In the genomic region with DNA sequence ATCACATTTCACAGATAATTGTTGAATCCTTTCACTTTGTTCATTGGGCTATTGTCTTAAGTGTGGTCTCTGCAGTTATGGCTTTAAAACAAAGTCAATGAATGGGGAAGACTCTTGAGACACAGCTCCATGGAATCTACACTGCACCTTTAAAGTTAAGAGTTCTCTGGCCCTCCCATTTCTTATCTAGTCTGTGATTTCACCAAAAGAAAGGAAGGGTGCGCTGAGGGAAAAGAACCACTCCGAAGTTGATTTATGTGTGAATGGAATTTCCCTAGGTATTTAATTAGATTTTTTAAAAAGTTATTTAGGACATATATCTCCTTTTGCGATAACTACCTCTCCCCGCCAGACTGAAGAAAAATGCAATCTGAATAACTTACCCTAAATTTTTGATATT, we compare ENCODE assay signal across 12 cellular contexts. TPM values are rescaled to one million over a fixed set of nuclear protein-coding genes. Genes with fewer than 3 reads are reported as not detected.
DNase-seq lines count a peak whose midpoint lies in the region; ATAC-seq and TF ChIP-seq lines count a peak whose summit lies in the region.
"Had no signal": no experiment of that assay in that cellular context is flagged by ENCODE, and none has a peak within 500 bp of the region (broad histone marks: within the 10 kb centered on the region; RNA-seq: fewer than 3 reads in every experiment).

No MANE protein-coding gene starts in this region.

- DNase-seq in choroid plexus epithelial cell (ENCODE audit: low read depth), result peak; percentile 36
- DNase-seq in HuH-7 (ENCODE audit: low spot score), result no peak
- DNase-seq in CD4-positive, alpha-beta memory T cell, result no peak
- no peak for DNase-seq in SKM-1 (lab: John Stamatoyannopoulos, UW; ENCODE audit: unreplicated experiment)
- DNase-seq: left cardiac atrium; pancreas; stimulated activated naive CD4-positive, alpha-beta T cell had no signal

- intact Hi-C loops in CD4-positive, alpha-beta memory T cell (cut with micrococcal nuclease), result loop anchor here (5.0 kb wide), 1 partner anchor 80 kb away; no protein-coding TSS in a partner anchor

- H3K36me3 ChIP-seq in BLaER1 treated with 17β-estradiol and CSF1 and Interleukin-3, amounts not matched to agents 10 nM and 100 nM, result peaks cover 0 to 39% (median 19%) of the 10 kb centered on the region in 11 experiments; a peak in 15 of 22 replicates
- H3K36me3 ChIP-seq in KMS-11 (ENCODE audit: insufficient read depth) (no peaks in the 10 kb centered on the region), neural cell (ENCODE audit: insufficient read depth, low read length) (no peaks in the 10 kb centered on the region)
- H3K36me3 ChIP-seq in CD4-positive, alpha-beta memory T cell (ENCODE audit: insufficient read depth, low read length), result no peaks in the 10 kb centered on the region
- H3K36me3 ChIP-seq: pancreas had no signal

- no peak overlapping the region for H3K27ac Mint-ChIP-seq in CD4-positive, alpha-beta memory T cell
- H3K27ac Mint-ChIP-seq: activated T-helper 2 cell treated with anti-CD3 and anti-CD28 coated beads, Interferon-gamma antibody, Interleukin-2, Interleukin-4, amounts not matched to agents 10 μg/mL and 5 μg/mL and 100 μg/mL, durations not matched to agents 14 hours and 24 hours and 36 hours had no signal

- H3K9me2 ChIP-seq in neural cell (ENCODE audit: insufficient read depth, low read length), result no peaks in the 10 kb centered on the region

- H3K79me2 ChIP-seq in KMS-11 (ENCODE audit: insufficient read depth, low read depth) (peaks cover 56% of the 10 kb centered on the region), neural cell (replicated peaks; ENCODE audit: insufficient read depth, low read length) (peaks cover 67% of the 10 kb centered on the region)

- POLR2A ChIA-PET in CD4-positive, alpha-beta memory T cell (lab: Charles Lee; ENCODE audit: partially characterized antibody), result interaction anchor here (1.0 to 6.4 kb wide), 3 partner anchors 38 to 80 kb away, joined by 4 to 36 read pairs (median 19); no protein-coding TSS in a partner anchor

- no peak overlapping the region for H3K27ac ChIP-seq in BLaER1 treated with 17β-estradiol and CSF1 and Interleukin-3, amounts not matched to agents 10 nM and 100 nM
- no peak overlapping the region for H3K27ac ChIP-seq in KMS-11
- H3K27ac ChIP-seq in neural cell (ENCODE audit: low read length), result no peak overlapping the region
- H3K27ac ChIP-seq in CD4-positive, alpha-beta memory T cell (ENCODE audit: low read depth, low read length), result no peak overlapping the region
- H3K27ac ChIP-seq: pancreas had no signal

- H3K4me1 ChIP-seq in BLaER1 treated with 17β-estradiol and CSF1 and Interleukin-3, amounts not matched to agents 10 nM and 100 nM, result peaks cover 32 to 38% (median 36%) of the 10 kb centered on the region in 10 experiments
- H3K4me1 ChIP-seq in KMS-11 (ENCODE audit: low read depth, poor library complexity, severe bottlenecking), result peaks cover 22% of the 10 kb centered on the region
- H3K4me1 ChIP-seq in CD4-positive, alpha-beta memory T cell (ENCODE audit: insufficient read depth, low read length), result peaks cover 23% of the 10 kb centered on the region

- H3K4me3 ChIP-seq in BLaER1 treated with 17β-estradiol and CSF1 and Interleukin-3, amounts not matched to agents 10 nM and 100 nM, result peak overlapping the region in 5 of 10 experiments; percentile 83 to 90 (median 86); a peak in 7 of 20 replicates
- H3K4me3 ChIP-seq in KMS-11 (IDR thresholded peaks at IDR 0.05; ENCODE audit: insufficient read depth, low read depth, low read length) (no peak overlapping the region), choroid plexus epithelial cell (ENCODE audit: low read depth, low read length) (peak overlapping the region; percentile 93), neural cell (ENCODE audit: low read length) (peak overlapping the region; percentile 96)
- H3K4me3 ChIP-seq in CD4-positive, alpha-beta memory T cell (ENCODE audit: low read length in 2 of 2), result no peak overlapping the region

- H3F3A ChIP-seq in neural cell (ENCODE audit: insufficient read depth, low read length, poor library complexity, severe bottlenecking), result peaks cover 3% of the 10 kb centered on the region

- CTCF ChIA-PET in CD4-positive, alpha-beta memory T cell (lab: Charles Lee; ENCODE audit: partially characterized antibody), result interaction anchor here (1.0 to 1.2 kb wide), 3 partner anchors 10 to 93 kb away, joined by 3 to 4 read pairs (median 3); no protein-coding TSS in a partner anchor

- no peaks in the 10 kb centered on the region for H3K27me3 Mint-ChIP-seq in CD4-positive, alpha-beta memory T cell

- H3K4me2 ChIP-seq in BLaER1 treated with 17β-estradiol and CSF1 and Interleukin-3, amounts not matched to agents 10 nM and 100 nM, result peak overlapping the region in 10 of 11 experiments; percentile 86 to 99 (median 94); a peak in 21 of 22 replicates
- H3K4me2 ChIP-seq in KMS-11 (peak overlapping the region; percentile 98), neural cell (ENCODE audit: low read length) (peak overlapping the region; percentile 65)

- H3K4me3 Mint-ChIP-seq in CD4-positive, alpha-beta memory T cell, result peak overlapping the region in 3 of 8 donors; percentile 23 to 52 (median 49)

- TF ChIP-seq EP300 in neural cell (conservative IDR thresholded peaks at IDR 0.05; ENCODE audit: poor library complexity, severe bottlenecking), result no peak

- H3K9me3 Mint-ChIP-seq in CD4-positive, alpha-beta memory T cell, result peaks cover 0 to 2% (median 0%) of the 10 kb centered on the region in 8 donors
- H3K9me3 Mint-ChIP-seq: activated T-helper 2 cell treated with anti-CD3 and anti-CD28 coated beads, Interferon-gamma antibody, Interleukin-2, Interleukin-4, amounts not matched to agents 10 μg/mL and 5 μg/mL and 100 μg/mL, durations not matched to agents 14 hours and 24 hours and 36 hours had no signal

- peaks cover 8 to 46% (median 26%) of the 10 kb centered on the region in 4 donors for H3K4me1 Mint-ChIP-seq in CD4-positive, alpha-beta memory T cell

- no peak overlapping the region for H2AFZ ChIP-seq in KMS-11 (ENCODE audit: low read depth)
- no peak overlapping the region for H2AFZ ChIP-seq in neural cell (ENCODE audit: low read depth, low read length)

- H3K36me3 Mint-ChIP-seq in CD4-positive, alpha-beta memory T cell, result peaks cover 0 to 5% of the 10 kb centered on the region in 2 donors

- no peaks in the 10 kb centered on the region for H3K9me3 ChIP-seq in BLaER1 treated with 17β-estradiol and CSF1 and Interleukin-3, amounts not matched to agents 10 nM and 100 nM (replicated peaks in 1 of 11)
- no peaks in the 10 kb centered on the region for H3K9me3 ChIP-seq in neural cell (ENCODE audit: low read length)
- no peaks in the 10 kb centered on the region for H3K9me3 ChIP-seq in CD4-positive, alpha-beta memory T cell (ENCODE audit: control insufficient read depth in 1 of 2, low read length in 2 of 2)
- H3K9me3 ChIP-seq: pancreas had no signal

- no peak for TF ChIP-seq RAD21 in neural cell (conservative IDR thresholded peaks at IDR 0.05)

- peaks cover 23 to 84% (median 58%) of the 10 kb centered on the region in 11 experiments; a peak in 19 of 22 replicates for H4K20me1 ChIP-seq in BLaER1 treated with 17β-estradiol and CSF1 and Interleukin-3, amounts not matched to agents 10 nM and 100 nM
- H4K20me1 ChIP-seq in KMS-11 (ENCODE audit: insufficient read depth) (no peaks in the 10 kb centered on the region; the same call in 1 of the 2 replicates), neural cell (ENCODE audit: insufficient read depth) (no peaks in the 10 kb centered on the region)

- H3K9ac ChIP-seq in BLaER1 treated with 17β-estradiol and CSF1 and Interleukin-3, amounts not matched to agents 10 nM and 100 nM, result peak overlapping the region in 3 of 11 experiments; percentile 95; a peak in 3 of 22 replicates
- H3K9ac ChIP-seq in KMS-11 (no peak overlapping the region), neural cell (ENCODE audit: low read length) (peak overlapping the region; percentile 91)

- ATAC-seq in esophagus mucosa, result no peak
- ATAC-seq: left cardiac atrium, pancreas had no signal

- TF ChIP-seq CTCF in KMS-11 (conservative IDR thresholded peaks at IDR 0.05; ENCODE audit: low read depth, low read length), result no peak
- no peak for TF ChIP-seq CTCF in choroid plexus epithelial cell (conservative IDR thresholded peaks at IDR 0.05; ENCODE audit: low read depth, low read length)
- no peak for TF ChIP-seq CTCF in neural cell (IDR thresholded peaks at IDR 0.05; ENCODE audit: poor library complexity, severe bottlenecking)

- H3K27me3 ChIP-seq in BLaER1 treated with 17β-estradiol and CSF1 and Interleukin-3, amounts not matched to agents 10 nM and 100 nM, result no peaks in the 10 kb centered on the region
- H3K27me3 ChIP-seq in KMS-11 (ENCODE audit: insufficient read depth, low read depth) (no peaks in the 10 kb centered on the region), neural cell (ENCODE audit: insufficient read depth, low read depth, low read length) (no peaks in the 10 kb centered on the region)
- no peaks in the 10 kb centered on the region for H3K27me3 ChIP-seq in CD4-positive, alpha-beta memory T cell (ENCODE audit: insufficient read depth, low read length)
- H3K27me3 ChIP-seq: pancreas had no signal

TF ChIP-seq in neural cell, 6 proteins besides CTCF, POLR2A, EP300 and RAD21 (continues in another document):
- TF ChIP-seq EZH2 (IDR thresholded peaks at IDR 0.05; ENCODE audit: borderline replicate concordance, insufficient read depth, low read length, poor library complexity, severe bottlenecking), result no peak
- TF ChIP-seq TAF1 (IDR thresholded peaks at IDR 0.05; ENCODE audit: low read depth), result no peak
- no peak for TF ChIP-seq MXI1 (conservative IDR thresholded peaks at IDR 0.05; ENCODE audit: poor library complexity, severe bottlenecking)

RNA-seq across cellular contexts. Expression of gene SEPTIN11, which starts 2.5 kb away (rescaled TPM):
- polyA plus RNA-seq in neural cell, result 61.3 and 110 TPM in 2 replicates
- 131 and 186 TPM in 2 replicates for polyA minus RNA-seq in neural cell
- total RNA-seq in CD4-positive, alpha-beta memory T cell, result 10 to 100 TPM; 25.2 to 30.2 TPM
- polyA plus RNA-seq in CD4-positive, alpha-beta memory T cell, result 10 to 100 TPM; 21.9 to 31.3 TPM
- 29.9 TPM for total RNA-seq in esophagus mucosa

RNA-seq across cellular contexts. Expression of gene SOWAHB, which starts 54.1 kb away (rescaled TPM):
- not detected in 2 replicates for polyA plus RNA-seq in neural cell
- polyA minus RNA-seq in neural cell, result 0.24 and 0.46 TPM in 2 replicates
- total RNA-seq in CD4-positive, alpha-beta memory T cell, result not detected
- not detected for polyA plus RNA-seq in CD4-positive, alpha-beta memory T cell
- 9.6 TPM for total RNA-seq in esophagus mucosa
- total RNA-seq: activated T-helper 2 cell treated with anti-CD3 and anti-CD28 coated beads, Interferon-gamma antibody, Interleukin-2, Interleukin-4, amounts not matched to agents 10 μg/mL and 5 μg/mL and 100 μg/mL, durations not matched to agents 14 hours and 24 hours and 36 hours; left cardiac atrium had no signal

Comparison
In these comparisons a context has a peak if more than half of its experiments do, and no peak if none do; other contexts are left out.
1. H3K4me3 ChIP-seq: peak in choroid plexus epithelial cell (single experiment) and neural cell (single experiment); none in KMS-11 (single experiment) and CD4-positive, alpha-beta memory T cell (0 of 2).
2. RNA of gene SOWAHB, which starts 54.1 kb away (total RNA-seq): 9.6 TPM in esophagus mucosa (single experiment); not detected in CD4-positive, alpha-beta memory T cell; every median in the first group is over 10 times any median in the second.
3. Peak in every context shown above with its lines, with median percentiles within 50 percentile points of each other: H3K4me2 ChIP-seq.